35 cellular contexts compared by ENCODE assay signal in genomic region chr1:37728416-37728815, GRCh38. TPM values are rescaled to one million over a fixed set of nuclear protein-coding genes. Genes with fewer than 3 reads are reported as not detected.
"Had no signal": no experiment of that assay in that cellular context is flagged by ENCODE, and none has a peak within 500 bp of the region (broad histone marks: within the 10 kb centered on the region; RNA-seq: fewer than 3 reads in every experiment).

No MANE protein-coding gene starts in this region.

- H3K27ac Mint-ChIP-seq: activated CD4-positive, alpha-beta memory T cell treated with anti-CD3 and anti-CD28 coated beads for 36 hours; activated CD4-positive, alpha-beta T cell treated with anti-CD3 and anti-CD28 coated beads for 36 hours; activated CD4-positive, alpha-beta T cell treated with anti-CD3 and anti-CD28 coated beads, Interleukin-2, amount 10 ng/mL, durations not matched to agents 24 days and 14 days; activated CD8-positive, alpha-beta memory T cell treated with anti-CD3 and anti-CD28 coated beads, Interleukin-2, amount 10 ng/mL, durations not matched to agents 7 days and 5 days; activated CD8-positive, alpha-beta T cell treated with anti-CD3 and anti-CD28 coated beads, Interleukin-2, amount 10 ng/mL, durations not matched to agents 7 days and 5 days; activated naive CD4-positive, alpha-beta T cell treated with anti-CD3 and anti-CD28 coated beads for 36 hours; activated naive CD4-positive, alpha-beta T cell treated with anti-CD3 and anti-CD28 coated beads, Interleukin-2, amount 50 U/mL, for 24 hours; activated naive CD8-positive, alpha-beta T cell treated with anti-CD3 and anti-CD28 coated beads for 36 hours; activated naive CD8-positive, alpha-beta T cell treated with anti-CD3 and anti-CD28 coated beads, Interleukin-2, amount 50 U/mL, for 24 hours; activated T-helper 1 cell treated with anti-CD3 and anti-CD28 coated beads, Interleukin-12 subunit alpha, Interleukin-12 subunit beta, Interleukin-2, Interleukin-4 antibody, amounts not matched to agents 30 ng/mL and 10 ng/mL and 1 ng/mL, durations not matched to agents 14 hours and 24 hours and 36 hours; activated T-helper 2 cell treated with anti-CD3 and anti-CD28 coated beads, Interferon-gamma antibody, Interleukin-2, Interleukin-4, amounts not matched to agents 10 μg/mL and 5 μg/mL and 100 μg/mL, durations not matched to agents 14 hours and 24 hours and 36 hours had no signal

- H3K9me3 ChIP-seq: adrenal gland, esophagus squamous epithelium, gastroesophageal sphincter had no signal

- H3K36me3 ChIP-seq: adrenal gland, brain microvascular endothelial cell, esophagus squamous epithelium, gastroesophageal sphincter had no signal

- H3K36me3 Mint-ChIP-seq: activated CD4-positive, alpha-beta memory T cell treated with anti-CD3 and anti-CD28 coated beads for 36 hours; activated CD8-positive, alpha-beta memory T cell treated with anti-CD3 and anti-CD28 coated beads, Interleukin-2, amount 10 ng/mL, durations not matched to agents 7 days and 5 days; activated naive CD4-positive, alpha-beta T cell treated with anti-CD3 and anti-CD28 coated beads, Interleukin-2, amount 50 U/mL, for 24 hours; activated naive CD8-positive, alpha-beta T cell treated with anti-CD3 and anti-CD28 coated beads for 36 hours had no signal

- H3K27ac ChIP-seq: adrenal gland, brain microvascular endothelial cell, epithelial cell of prostate, esophagus squamous epithelium, gastroesophageal sphincter had no signal

- H3K4me3 Mint-ChIP-seq: activated CD4-positive, alpha-beta memory T cell treated with anti-CD3 and anti-CD28 coated beads for 36 hours; activated CD4-positive, alpha-beta T cell treated with anti-CD3 and anti-CD28 coated beads for 36 hours; activated CD4-positive, alpha-beta T cell treated with anti-CD3 and anti-CD28 coated beads, Interleukin-2, amount 10 ng/mL, durations not matched to agents 24 days and 14 days; activated CD8-positive, alpha-beta memory T cell treated with anti-CD3 and anti-CD28 coated beads, Interleukin-2, amount 10 ng/mL, durations not matched to agents 7 days and 5 days; activated CD8-positive, alpha-beta T cell treated with anti-CD3 and anti-CD28 coated beads, Interleukin-2, amount 10 ng/mL, durations not matched to agents 7 days and 5 days; activated naive CD4-positive, alpha-beta T cell treated with anti-CD3 and anti-CD28 coated beads for 36 hours; activated naive CD4-positive, alpha-beta T cell treated with anti-CD3 and anti-CD28 coated beads, Interleukin-2, amount 50 U/mL, for 24 hours; activated naive CD8-positive, alpha-beta T cell treated with anti-CD3 and anti-CD28 coated beads for 36 hours; activated naive CD8-positive, alpha-beta T cell treated with anti-CD3 and anti-CD28 coated beads, Interleukin-2, amount 50 U/mL, for 24 hours; activated T-helper 1 cell treated with anti-CD3 and anti-CD28 coated beads, Interleukin-12 subunit alpha, Interleukin-12 subunit beta, Interleukin-2, Interleukin-4 antibody, amounts not matched to agents 30 ng/mL and 10 ng/mL and 1 ng/mL, durations not matched to agents 14 hours and 24 hours and 36 hours; central memory CD8-positive, alpha-beta T cell had no signal

- DNase-seq: activated CD4-positive, alpha-beta memory T cell treated with anti-CD3 and anti-CD28 coated beads for 36 hours; activated CD4-positive, alpha-beta T cell treated with anti-CD3 and anti-CD28 coated beads for 36 hours; activated CD4-positive, alpha-beta T cell treated with anti-CD3 and anti-CD28 coated beads, Interleukin-2, amount 10 ng/mL, durations not matched to agents 24 days and 14 days; activated CD4-positive, CD25-positive, alpha-beta regulatory T cell; activated CD4-positive, CD25-positive, alpha-beta regulatory T cell treated with anti-CD3 and anti-CD28 coated beads, Interleukin-2, amount 50 U/mL, for 72 hours; activated CD8-positive, alpha-beta memory T cell treated with anti-CD3 and anti-CD28 coated beads, Interleukin-2, amount 10 ng/mL, durations not matched to agents 7 days and 5 days; activated CD8-positive, alpha-beta memory T cell treated with anti-CD3 and anti-CD28 coated beads, Interleukin-2, amount 50 U/mL, for 4 hours; activated CD8-positive, alpha-beta T cell treated with anti-CD3 and anti-CD28 coated beads, Interleukin-2, amount 10 ng/mL, durations not matched to agents 7 days and 5 days; activated effector memory CD4-positive, alpha-beta T cell treated with anti-CD3 and anti-CD28 coated beads, Interleukin-2, amount 50 U/mL, for 16 hours; activated naive CD4-positive, alpha-beta T cell treated with anti-CD3 and anti-CD28 coated beads for 36 hours; activated naive CD8-positive, alpha-beta T cell treated with anti-CD3 and anti-CD28 coated beads for 36 hours; activated naive CD8-positive, alpha-beta T cell treated with anti-CD3 and anti-CD28 coated beads, Interleukin-2, amount 50 U/mL, for 24 hours; activated T-cell treated with anti-CD3 and anti-CD28 coated beads, Interleukin-2, amount 50 U/mL, for 1 hour; activated T-cell treated with anti-CD3 and anti-CD28 coated beads, Interleukin-2, amount 50 U/mL, for 48 hours; adrenal gland; anterior cingulate cortex; brain microvascular endothelial cell; cortex of kidney; dermis blood vessel endothelial cell; effector CD8-positive, alpha-beta T cell; esophagus squamous epithelium; foreskin melanocyte; T-helper 2 cell had no signal

- H3K4me1 Mint-ChIP-seq: activated CD4-positive, alpha-beta T cell treated with anti-CD3 and anti-CD28 coated beads for 36 hours; activated CD4-positive, alpha-beta T cell treated with anti-CD3 and anti-CD28 coated beads, Interleukin-2, amount 10 ng/mL, durations not matched to agents 24 days and 14 days; activated CD8-positive, alpha-beta memory T cell treated with anti-CD3 and anti-CD28 coated beads, Interleukin-2, amount 10 ng/mL, durations not matched to agents 7 days and 5 days; activated naive CD4-positive, alpha-beta T cell treated with anti-CD3 and anti-CD28 coated beads, Interleukin-2, amount 50 U/mL, for 24 hours; activated naive CD8-positive, alpha-beta T cell treated with anti-CD3 and anti-CD28 coated beads for 36 hours; activated naive CD8-positive, alpha-beta T cell treated with anti-CD3 and anti-CD28 coated beads, Interleukin-2, amount 50 U/mL, for 24 hours; central memory CD8-positive, alpha-beta T cell had no signal

- H3K4me3 ChIP-seq: adrenal gland, esophagus squamous epithelium, gastroesophageal sphincter had no signal

- H3K9me3 Mint-ChIP-seq: activated CD4-positive, alpha-beta memory T cell treated with anti-CD3 and anti-CD28 coated beads for 36 hours; activated CD4-positive, alpha-beta T cell treated with anti-CD3 and anti-CD28 coated beads, Interleukin-2, amount 10 ng/mL, durations not matched to agents 24 days and 14 days; activated naive CD4-positive, alpha-beta T cell treated with anti-CD3 and anti-CD28 coated beads for 36 hours; activated naive CD4-positive, alpha-beta T cell treated with anti-CD3 and anti-CD28 coated beads, Interleukin-2, amount 50 U/mL, for 24 hours; activated naive CD8-positive, alpha-beta T cell treated with anti-CD3 and anti-CD28 coated beads for 36 hours; activated naive CD8-positive, alpha-beta T cell treated with anti-CD3 and anti-CD28 coated beads, Interleukin-2, amount 50 U/mL, for 24 hours; activated T-helper 1 cell treated with anti-CD3 and anti-CD28 coated beads, Interleukin-12 subunit alpha, Interleukin-12 subunit beta, Interleukin-2, Interleukin-4 antibody, amounts not matched to agents 30 ng/mL and 10 ng/mL and 1 ng/mL, durations not matched to agents 14 hours and 24 hours and 36 hours; activated T-helper 2 cell treated with anti-CD3 and anti-CD28 coated beads, Interferon-gamma antibody, Interleukin-2, Interleukin-4, amounts not matched to agents 10 μg/mL and 5 μg/mL and 100 μg/mL, durations not matched to agents 14 hours and 24 hours and 36 hours; central memory CD8-positive, alpha-beta T cell had no signal

- H3K4me1 ChIP-seq: adrenal gland, esophagus squamous epithelium, gastroesophageal sphincter had no signal

RNA-seq across cellular contexts. Expression of gene EPHA10, which starts 36.5 kb away (rescaled TPM):
- total RNA-seq: activated CD8-positive, alpha-beta memory T cell treated with anti-CD3 and anti-CD28 coated beads, Interleukin-2, amount 10 ng/mL, durations not matched to agents 7 days and 5 days; activated CD8-positive, alpha-beta T cell treated with anti-CD3 and anti-CD28 coated beads, Interleukin-2, amount 10 ng/mL, durations not matched to agents 7 days and 5 days; activated naive CD8-positive, alpha-beta T cell treated with anti-CD3 and anti-CD28 coated beads for 36 hours; astrocyte; cardiac septum; dermis blood vessel endothelial cell; endothelial cell of umbilical vein; fibroblast of villous mesenchyme; T-helper 1 cell treated with Interleukin-12 subunit alpha and Interleukin-12 subunit beta and Interleukin-4 antibody, amounts not matched to agents 30 ng/mL and 1 ng/mL, for 36 hours had no signal
- polyA plus RNA-seq: endothelial cell of umbilical vein, fibroblast of lung had no signal
